8 cellular contexts compared by ENCODE assay signal in genomic region chr19:45428385-45429231, GRCh38. TPM values are rescaled to one million over a fixed set of nuclear protein-coding genes. Genes with fewer than 3 reads are reported as not detected.
DNase-seq lines count a peak whose midpoint lies in the region; ATAC-seq and TF ChIP-seq lines count a peak whose summit lies in the region.

No MANE protein-coding gene starts in this region.

- CTCF ChIA-PET in activated naive CD4-positive, alpha-beta T cell treated with anti-CD3 and anti-CD28 coated beads, Interleukin-2, amount 10 ng/mL, durations not matched to agents 7 days and 5 days (lab: Charles Lee): interaction anchor here (0.7 to 1.2 kb wide), 6 partner anchors 10 to 57 kb away, joined by 3 to 15 read pairs (median 4); no protein-coding TSS in a partner anchor

- H3K9me3 Mint-ChIP-seq in activated naive CD4-positive, alpha-beta T cell treated with anti-CD3 and anti-CD28 coated beads, Interleukin-2, amount 10 ng/mL, durations not matched to agents 7 days and 5 days: no peaks in the 10 kb centered on the region

- H3K27me3 Mint-ChIP-seq in activated naive CD4-positive, alpha-beta T cell treated with anti-CD3 and anti-CD28 coated beads, Interleukin-2, amount 10 ng/mL, durations not matched to agents 7 days and 5 days: peaks cover 52% of the 10 kb centered on the region

- no peak overlapping the region for H3K27ac Mint-ChIP-seq in activated naive CD4-positive, alpha-beta T cell treated with anti-CD3 and anti-CD28 coated beads, Interleukin-2, amount 10 ng/mL, durations not matched to agents 7 days and 5 days

- ATAC-seq in omental fat pad (ENCODE audit: low FRiP score): peak; percentile 44
- no peak for ATAC-seq in HG02970 (IDR thresholded peaks at IDR 0.05; ENCODE audit: low FRiP score, unreplicated experiment)
- no peak for ATAC-seq in GM18861 (IDR thresholded peaks at IDR 0.05; ENCODE audit: unreplicated experiment)
- ATAC-seq in HG03457 (IDR thresholded peaks at IDR 0.05; ENCODE audit: unreplicated experiment): no peak

- no peaks in the 10 kb centered on the region for H3K36me3 ChIP-seq in WERI-Rb-1

- no peaks in the 10 kb centered on the region for H3K27me3 ChIP-seq in WERI-Rb-1 (ENCODE audit: insufficient read depth, low read depth, severe bottlenecking)

- peaks cover 1% of the 10 kb centered on the region for H3K36me3 Mint-ChIP-seq in activated naive CD4-positive, alpha-beta T cell treated with anti-CD3 and anti-CD28 coated beads, Interleukin-2, amount 10 ng/mL, durations not matched to agents 7 days and 5 days

- no peaks in the 10 kb centered on the region for H3K9me3 ChIP-seq in WERI-Rb-1 (ENCODE audit: severe bottlenecking)

- no peak overlapping the region for H3K27ac ChIP-seq in WERI-Rb-1

- H3K4me3 ChIP-seq in WERI-Rb-1 (ENCODE audit: low read depth, low read length) (peak overlapping the region; percentile 79), fibroblast of the aortic adventitia (ENCODE audit: low read depth, low read length) (peak overlapping the region; percentile 62)

- H3K4me3 Mint-ChIP-seq in activated naive CD4-positive, alpha-beta T cell treated with anti-CD3 and anti-CD28 coated beads, Interleukin-2, amount 10 ng/mL, durations not matched to agents 7 days and 5 days: peak overlapping the region; percentile 51

- H3K4me1 Mint-ChIP-seq in activated naive CD4-positive, alpha-beta T cell treated with anti-CD3 and anti-CD28 coated beads, Interleukin-2, amount 10 ng/mL, durations not matched to agents 7 days and 5 days: peaks cover 28% of the 10 kb centered on the region

- peak; percentile 50 for TF ChIP-seq CTCF in WERI-Rb-1 (IDR thresholded peaks at IDR 0.05; ENCODE audit: low read depth, low read length)
- TF ChIP-seq CTCF in fibroblast of the aortic adventitia (IDR thresholded peaks at IDR 0.05; ENCODE audit: insufficient read depth, low read length): peak; percentile 42
- TF ChIP-seq CTCF in omental fat pad (IDR thresholded peaks at IDR 0.05): no peak

- no peak for DNase-seq in activated naive CD4-positive, alpha-beta T cell treated with anti-CD3 and anti-CD28 coated beads, Interleukin-2, amount 10 ng/mL, durations not matched to agents 7 days and 5 days
- DNase-seq in activated naive CD4-positive, alpha-beta T cell (lab: John Stamatoyannopoulos, UW): no peak
- DNase-seq in WERI-Rb-1: peak; percentile 38
- DNase-seq in fibroblast of the aortic adventitia (ENCODE audit: low read depth): no peak
- DNase-seq in omental fat pad (ENCODE audit: low spot score): no peak

RNA-seq across cellular contexts. Expression of gene ERCC1, which starts 4.9 kb away (rescaled TPM):
- total RNA-seq in fibroblast of the aortic adventitia (ENCODE audit: low replicate concordance) (109 and 111 TPM in 2 replicates), omental fat pad (10 to 100 TPM; 63.7 to 93.8 (median 76.5) TPM)

RNA-seq across cellular contexts. Expression of gene POLR1G, which starts 22.2 kb away (rescaled TPM):
- total RNA-seq in fibroblast of the aortic adventitia (ENCODE audit: low replicate concordance) (3.0 and 5.7 TPM in 2 replicates), omental fat pad (10 to 100 TPM in 1 of 4 donors, 1 to 10 TPM in 3; 5.2 to 29.8 (median 6.3) TPM)

RNA-seq across cellular contexts. Expression of gene PPP1R13L, which starts 23.7 kb away (rescaled TPM):
- total RNA-seq in fibroblast of the aortic adventitia (ENCODE audit: low replicate concordance): 1.3 and 2.8 TPM in 2 replicates
- 10 to 100 TPM; 13.7 to 20.0 (median 15.6) TPM for total RNA-seq in omental fat pad

RNA-seq across cellular contexts. Expression of gene FOSB, which starts 39.2 kb away (rescaled TPM):
- 0.33 and 0.81 TPM in 2 replicates for total RNA-seq in fibroblast of the aortic adventitia (ENCODE audit: low replicate concordance)
- 100 to 1,000 TPM; 306 to 713 (median 395) TPM for total RNA-seq in omental fat pad

RNA-seq across cellular contexts. Expression of gene ERCC2, which starts 58.2 kb away (rescaled TPM):
- 22.3 and 34.8 TPM in 2 replicates for total RNA-seq in fibroblast of the aortic adventitia (ENCODE audit: low replicate concordance)
- total RNA-seq in omental fat pad: 10 to 100 TPM in 1 of 4 donors, 1 to 10 TPM in 3; 7.1 to 11.2 (median 8.4) TPM

Comparison
In these comparisons a context has a peak if more than half of its experiments do, and no peak if none do; other contexts are left out.
1. CTCF ChIP-seq: peak in WERI-Rb-1 (single experiment) and fibroblast of the aortic adventitia (single experiment); none in omental fat pad (0 of 3).